ENCODE assay signal across 7 cellular contexts in genomic region chrX:19343085-19343461, GRCh38. TPM values are rescaled to one million over a fixed set of nuclear protein-coding genes. Genes with fewer than 3 reads are reported as not detected.
A peak's percentile ranks its signal among the peaks of the same experiment; 100 is the strongest.
DNase-seq lines count a peak whose midpoint lies in the region; ATAC-seq, FAIRE-seq and TF ChIP-seq lines count a peak whose summit lies in the region.

No MANE protein-coding gene starts in this region.

- H3K4me3 ChIP-seq in H7 (ENCODE audit: insufficient read depth, low read depth, low read length), result peak overlapping the region; percentile 31
- H3K4me3 ChIP-seq in fibroblast of villous mesenchyme (ENCODE audit: low read depth, low read length), result peak overlapping the region; percentile 72
- peak overlapping the region; percentile 94 for H3K4me3 ChIP-seq in skeletal muscle satellite cell (ENCODE audit: low read length)

- no peak for TF ChIP-seq CTCF in fibroblast of villous mesenchyme (IDR thresholded peaks at IDR 0.05; ENCODE audit: insufficient read depth, low read depth, low read length)

- peaks cover 5% of the 10 kb centered on the region for H3K4me1 ChIP-seq in skeletal muscle satellite cell (ENCODE audit: control insufficient read depth, insufficient read depth, low read length)

- peak overlapping the region; percentile 56 for H3K9ac ChIP-seq in skeletal muscle satellite cell (ENCODE audit: low read depth, low read length)

- H3K9me3 ChIP-seq in skeletal muscle satellite cell (replicated peaks; ENCODE audit: low read length), result no peaks in the 10 kb centered on the region

- no peak for ATAC-seq in HG03039 (IDR thresholded peaks at IDR 0.05; ENCODE audit: unreplicated experiment)

- H3K4me2 ChIP-seq in skeletal muscle satellite cell (ENCODE audit: low read length), result peak overlapping the region; percentile 80

- no peak for FAIRE-seq in HTR-8/SVneo (lab: Jason Lieb, UNC)

- DNase-seq in H7, result peak; percentile 14
- peak; percentile 17 for DNase-seq in SW480 (ENCODE audit: low spot score)
- no peak for DNase-seq in fibroblast of villous mesenchyme (ENCODE audit: low read depth)
- no peak for DNase-seq in cerebellar cortex (ENCODE audit: low spot score)
- DNase-seq in HTR-8/SVneo (ENCODE audit: insufficient read length, low spot score), result no peak

- H3K27me3 ChIP-seq in H7 (ENCODE audit: control insufficient read depth, insufficient read depth, low read length) (no peaks in the 10 kb centered on the region), skeletal muscle satellite cell (ENCODE audit: control insufficient read depth, insufficient read depth, low read length) (no peaks in the 10 kb centered on the region)

- H3K36me3 ChIP-seq in H7 (replicated peaks; ENCODE audit: control insufficient read depth, insufficient read depth, low read length), result no peaks in the 10 kb centered on the region; the same call in 1 of the 2 replicates
- H3K36me3 ChIP-seq in skeletal muscle satellite cell (ENCODE audit: insufficient read depth, low read length), result no peaks in the 10 kb centered on the region

RNA-seq across cellular contexts. Expression of gene PDHA1, which starts 0.7 kb away (rescaled TPM):
- total RNA-seq in H7 (2014; rRNA removed; shearing (Covaris generic)), result 237 and 271 TPM in 2 replicates
- 32.4 and 42.5 TPM in 2 replicates for total RNA-seq in fibroblast of villous mesenchyme
- 44.6 and 70.7 TPM in 2 replicates for total RNA-seq in skeletal muscle satellite cell (2012; rRNA removed)

Comparison
In these comparisons a context has a peak if more than half of its experiments do, and no peak if none do; other contexts are left out.
1. DNase-seq: peak in H7 (single experiment) and SW480 (single experiment); none in fibroblast of villous mesenchyme (single experiment), cerebellar cortex (single experiment) and HTR-8/SVneo (single experiment).
2. H3K4me3 ChIP-seq: peak in every context shown above with its lines; median percentile 94 in skeletal muscle satellite cell; 72 in fibroblast of villous mesenchyme; 31 in H7.